ENCODE assay signal across 8 cellular contexts in genomic region chr5:180830253-180831138, GRCh38. TPM values are rescaled to one million over a fixed set of nuclear protein-coding genes. Genes with fewer than 3 reads are reported as not detected.
DNase-seq lines count a peak whose midpoint lies in the region; ATAC-seq, FAIRE-seq and TF ChIP-seq lines count a peak whose summit lies in the region.

No MANE protein-coding gene starts in this region.

- TF ChIP-seq CTCF in HL-60 (IDR thresholded peaks at IDR 0.05; ENCODE audit: insufficient read depth, low read length) = no peak
- no peak for TF ChIP-seq CTCF in ascending aorta (IDR thresholded peaks at IDR 0.05)

- H3K4me3 ChIP-seq in HL-60 (replicated peaks; ENCODE audit: insufficient read depth, low read length) = no peak overlapping the region
- H3K4me3 ChIP-seq in ascending aorta = peak overlapping the region; percentile 92 to 95
- peak overlapping the region; percentile 61; the same call in 1 of the 2 replicates for H3K4me3 ChIP-seq in iPS DF 6.9 (ENCODE audit: low read length)
- peak overlapping the region; percentile 82 to 98 for H3K4me3 ChIP-seq in small intestine (ENCODE audit: low read depth in 1 of 2, low read length in 2 of 2)

- peaks cover 28% of the 10 kb centered on the region for H3K4me1 Mint-ChIP-seq in T-helper 1 cell treated with Interleukin-12 subunit alpha and Interleukin-12 subunit beta and Interleukin-4 antibody, amounts not matched to agents 30 μg/mL and 1 μg/mL, for 36 hours (ENCODE audit: low read depth)

- no peak for FAIRE-seq in small intestine (lab: Jason Lieb, UNC)

- H3K27me3 ChIP-seq in HL-60 (ENCODE audit: insufficient read depth, poor library complexity, severe bottlenecking) (no peaks in the 10 kb centered on the region), ascending aorta (no peaks in the 10 kb centered on the region), iPS DF 6.9 (ENCODE audit: control insufficient read depth, insufficient read depth, low read length) (peaks cover 4% of the 10 kb centered on the region; the same call in 1 of the 2 replicates), small intestine (ENCODE audit: control insufficient read depth in 2 of 2, insufficient read depth in 2 of 2, low read length in 2 of 2) (no peaks in the 10 kb centered on the region)

- no peaks in the 10 kb centered on the region for H3K27me3 Mint-ChIP-seq in T-helper 1 cell treated with Interleukin-12 subunit alpha and Interleukin-12 subunit beta and Interleukin-4 antibody, amounts not matched to agents 30 μg/mL and 1 μg/mL, for 36 hours (ENCODE audit: low read depth)

- ATAC-seq in GM19452 (IDR thresholded peaks at IDR 0.05; ENCODE audit: unreplicated experiment) = peak; percentile 37

- H3K27ac ChIP-seq in HL-60 (replicated peaks) = peak overlapping the region; percentile 82
- H3K27ac ChIP-seq in ascending aorta = peak overlapping the region; percentile 97
- no peak overlapping the region for H3K27ac ChIP-seq in iPS DF 6.9 (ENCODE audit: low read length)
- H3K27ac ChIP-seq in small intestine (ENCODE audit: low read depth in 1 of 2, low read length in 1 of 2) = peak overlapping the region; percentile 97 to 99

- intact Hi-C loops in ascending aorta (cut with DNase I) = loop anchor here (1.0 kb wide), 3 partner anchors 20 to 45 kb away; no protein-coding TSS in a partner anchor

- peaks cover 9% of the 10 kb centered on the region for H3K9me3 Mint-ChIP-seq in T-helper 1 cell treated with Interleukin-12 subunit alpha and Interleukin-12 subunit beta and Interleukin-4 antibody, amounts not matched to agents 30 μg/mL and 1 μg/mL, for 36 hours

- peak overlapping the region; percentile 97 for H3K4me3 Mint-ChIP-seq in T-helper 1 cell treated with Interleukin-12 subunit alpha and Interleukin-12 subunit beta and Interleukin-4 antibody, amounts not matched to agents 30 μg/mL and 1 μg/mL, for 36 hours

- peak overlapping the region; percentile 98 for H3K27ac Mint-ChIP-seq in T-helper 1 cell treated with Interleukin-12 subunit alpha and Interleukin-12 subunit beta and Interleukin-4 antibody, amounts not matched to agents 30 μg/mL and 1 μg/mL, for 36 hours

- no CpG with 5 or more reads among the region's 35 CpGs for WGBS in iPS DF 6.9 (ENCODE audit: insufficient coverage, insufficient read length)
- WGBS in small intestine, 3 donors = 22 to 28% (median 25%) methylated on average over 33 to 35 of the region's 35 CpGs

- peak; percentile 20 for DNase-seq in CMK (ENCODE audit: low read depth)
- DNase-seq in HL-60 (ENCODE audit: low read depth in 1 of 2, low spot score in 1 of 2) = no peak
- DNase-seq in ascending aorta (ENCODE audit: low spot score in 2 of 2) = peak in 1 of 2 donors; percentile 79
- no peak for DNase-seq in iPS DF 6.9 (ENCODE audit: low read depth, low spot score)
- peak; percentile 66 for DNase-seq in small intestine
- no peak for DNase-seq in DMS153 (lab: John Stamatoyannopoulos, UW)

- H3K4me1 ChIP-seq in ascending aorta (peaks cover 4 to 25% of the 10 kb centered on the region in 2 donors), iPS DF 6.9 (ENCODE audit: control insufficient read depth, insufficient read depth, low read length) (0 out of 2 replicates have a peak, but pooled peaks cover 1% of the 10 kb centered on the region), small intestine (ENCODE audit: control insufficient read depth in 2 of 2, insufficient read depth in 1 of 2, low read depth in 1 of 2, low read length in 1 of 2) (peaks cover 4 to 7% of the 10 kb centered on the region in 2 donors)

- H3K36me3 ChIP-seq in ascending aorta = peaks cover 0 to 14% of the 10 kb centered on the region in 2 donors
- no peaks in the 10 kb centered on the region for H3K36me3 ChIP-seq in iPS DF 6.9 (ENCODE audit: control insufficient read depth, insufficient read depth, low read length)
- peaks cover 0 to 5% of the 10 kb centered on the region in 2 donors for H3K36me3 ChIP-seq in small intestine (ENCODE audit: control insufficient read depth in 2 of 2, insufficient read depth in 2 of 2, low read length in 2 of 2)

- H3K36me3 Mint-ChIP-seq in T-helper 1 cell treated with Interleukin-12 subunit alpha and Interleukin-12 subunit beta and Interleukin-4 antibody, amounts not matched to agents 30 μg/mL and 1 μg/mL, for 36 hours (ENCODE audit: low read depth) = peaks cover 32% of the 10 kb centered on the region

- H3K9me3 ChIP-seq in ascending aorta = no peaks in the 10 kb centered on the region
- H3K9me3 ChIP-seq in iPS DF 6.9 (ENCODE audit: control insufficient read depth, insufficient read depth, low read length) = peaks cover 2% of the 10 kb centered on the region; the same call in 1 of the 2 replicates
- no peaks in the 10 kb centered on the region for H3K9me3 ChIP-seq in small intestine (ENCODE audit: control insufficient read depth, low read depth)

RNA-seq across cellular contexts. Expression of gene MGAT1, which starts 27.9 kb away (rescaled TPM):
- 257 TPM for total RNA-seq in ascending aorta
- 100 to 1,000 TPM in 1 of 3 donors, 10 to 100 TPM in 2; 52.3 to 125 (median 65.9) TPM for polyA plus RNA-seq in small intestine

RNA-seq across cellular contexts. Expression of gene ZFP62, which starts 30.6 kb away (rescaled TPM):
- 1.8 TPM for total RNA-seq in ascending aorta
- 10 to 100 TPM in 2 of 3 donors, 1 to 10 TPM in 1; 8.7 to 17.6 (median 14.9) TPM for polyA plus RNA-seq in small intestine

Comparison
In these comparisons a context has a peak if more than half of its experiments do, and no peak if none do; other contexts are left out.
1. DNase-seq: peak in CMK (single experiment) and small intestine (single experiment); none in HL-60 (0 of 2), iPS DF 6.9 (single experiment) and DMS153 (single experiment).